33 cellular contexts compared by ENCODE assay signal in genomic region chr5:35048910-35049309, GRCh38. TPM values are rescaled to one million over a fixed set of nuclear protein-coding genes. Genes with fewer than 3 reads are reported as not detected.
"Had no signal": no experiment of that assay in that cellular context is flagged by ENCODE, and none has a peak within 500 bp of the region (broad histone marks: within the 10 kb centered on the region; RNA-seq: fewer than 3 reads in every experiment).

No MANE protein-coding gene starts in this region.

- ATAC-seq: activated CD8-positive, alpha-beta T cell treated with anti-CD3 and anti-CD28 coated beads for 36 hours; activated naive CD4-positive, alpha-beta T cell treated with anti-CD3 and anti-CD28 coated beads, Interleukin-2, amount 50 U/mL, for 72 hours; activated T-cell treated with anti-CD3 and anti-CD28 coated beads, Interleukin-2, amount 50 U/mL, for 72 hours; activated T-helper 17 cell treated with anti-CD3 and anti-CD28 coated beads, Interleukin-2, amount 50 U/mL, for 72 hours; body of pancreas; PC-3 had no signal

- H3K4me1 Mint-ChIP-seq: activated CD4-positive, alpha-beta T cell treated with anti-CD3 and anti-CD28 coated beads, Interleukin-2, amount 10 ng/mL, durations not matched to agents 24 days and 14 days; activated T-helper 17 cell treated with anti-CD3 and anti-CD28 coated beads, Interleukin-2, amount 50 U/mL, for 72 hours had no signal

- H3K9me3 ChIP-seq: adrenal gland, body of pancreas, breast epithelium, Peyer's patch, SJSA1, SK-N-SH had no signal

- FAIRE-seq: astrocyte, TTC549 had no signal

- H3K9me3 Mint-ChIP-seq: activated CD4-positive, alpha-beta T cell treated with anti-CD3 and anti-CD28 coated beads, Interleukin-2, amount 10 ng/mL, durations not matched to agents 24 days and 14 days; activated CD8-positive, alpha-beta T cell treated with anti-CD3 and anti-CD28 coated beads for 36 hours; activated naive CD4-positive, alpha-beta T cell treated with anti-CD3 and anti-CD28 coated beads, Interleukin-2, amount 50 U/mL, for 72 hours; activated T-cell treated with anti-CD3 and anti-CD28 coated beads, Interleukin-2, amount 50 U/mL, for 72 hours; activated T-helper 17 cell treated with anti-CD3 and anti-CD28 coated beads, Interleukin-2, amount 50 U/mL, for 72 hours; T-helper 1 cell treated with Interleukin-12 subunit alpha and Interleukin-12 subunit beta and Interleukin-4 antibody, amounts not matched to agents 30 μg/mL and 1 μg/mL, for 36 hours; T-helper 2 cell treated with Interferon-gamma antibody and Interleukin-4, amounts not matched to agents 5 μg/mL and 100 μg/mL, for 36 hours had no signal

- DNase-seq: activated CD4-positive, alpha-beta T cell treated with anti-CD3 and anti-CD28 coated beads, Interleukin-2, amount 10 ng/mL, durations not matched to agents 24 days and 14 days; activated CD4-positive, alpha-beta T cell treated with anti-CD3 and anti-CD28 coated beads, Interleukin-2, amount 50 U/mL, for 4 hours; activated CD8-positive, alpha-beta T cell treated with anti-CD3 and anti-CD28 coated beads for 36 hours; activated effector memory CD4-positive, alpha-beta T cell treated with anti-CD3 and anti-CD28 coated beads, Interleukin-2, amount 50 U/mL, for 16 hours; activated naive CD4-positive, alpha-beta T cell; activated T-cell treated with anti-CD3 and anti-CD28 coated beads, Interleukin-2, amount 50 U/mL, for 1 hour; activated T-cell treated with anti-CD3 and anti-CD28 coated beads, Interleukin-2, amount 50 U/mL, for 72 hours; adrenal gland; body of pancreas; cerebellar nuclear complex; NCI-H1105; NCI-H1417 treated with DMSO at 0.1 percent for 48 hours; NCI-H187 treated with DMSO at 0.1 percent for 48 hours; NCI-H2081 treated with DMSO at 0.1 percent for 48 hours; NCI-H345; NCI-H524 treated with DMSO at 0.1 percent for 48 hours; PC-3; Peyer's patch; RPMI8226; SHP77 treated with DMSO at 0.1 percent for 48 hours; SK-N-SH had no signal

- H3K27ac ChIP-seq: adrenal gland, body of pancreas, breast epithelium, Peyer's patch, SJSA1 had no signal

- H3K36me3 ChIP-seq: adrenal gland, breast epithelium, Peyer's patch, SJSA1 had no signal

- H3K4me1 ChIP-seq: adrenal gland, breast epithelium, SJSA1 had no signal

- H3K4me3 Mint-ChIP-seq: activated CD4-positive, alpha-beta T cell treated with anti-CD3 and anti-CD28 coated beads, Interleukin-2, amount 10 ng/mL, durations not matched to agents 24 days and 14 days; activated CD8-positive, alpha-beta T cell treated with anti-CD3 and anti-CD28 coated beads for 36 hours; activated T-cell treated with anti-CD3 and anti-CD28 coated beads, Interleukin-2, amount 50 U/mL, for 72 hours; activated T-helper 17 cell treated with anti-CD3 and anti-CD28 coated beads, Interleukin-2, amount 50 U/mL, for 72 hours; T-helper 1 cell treated with Interleukin-12 subunit alpha and Interleukin-12 subunit beta and Interleukin-4 antibody, amounts not matched to agents 30 μg/mL and 1 μg/mL, for 36 hours; T-helper 2 cell treated with Interferon-gamma antibody and Interleukin-4, amounts not matched to agents 5 μg/mL and 100 μg/mL, for 36 hours had no signal

- H3K4me3 ChIP-seq: adrenal gland, body of pancreas, breast epithelium, SJSA1 had no signal

- H3K4me2 ChIP-seq: SK-N-SH had no signal

- H3K9ac ChIP-seq: SK-N-SH had no signal

- H3K27ac Mint-ChIP-seq: activated CD4-positive, alpha-beta T cell treated with anti-CD3 and anti-CD28 coated beads, Interleukin-2, amount 10 ng/mL, durations not matched to agents 24 days and 14 days; activated CD8-positive, alpha-beta T cell treated with anti-CD3 and anti-CD28 coated beads for 36 hours; activated naive CD4-positive, alpha-beta T cell treated with anti-CD3 and anti-CD28 coated beads, Interleukin-2, amount 50 U/mL, for 72 hours; activated T-cell treated with anti-CD3 and anti-CD28 coated beads, Interleukin-2, amount 50 U/mL, for 72 hours; activated T-helper 17 cell treated with anti-CD3 and anti-CD28 coated beads, Interleukin-2, amount 50 U/mL, for 72 hours; T-helper 1 cell treated with Interleukin-12 subunit alpha and Interleukin-12 subunit beta and Interleukin-4 antibody, amounts not matched to agents 30 μg/mL and 1 μg/mL, for 36 hours; T-helper 2 cell treated with Interferon-gamma antibody and Interleukin-4, amounts not matched to agents 5 μg/mL and 100 μg/mL, for 36 hours had no signal

- H3K27me3 ChIP-seq: adrenal gland, body of pancreas, breast epithelium, Peyer's patch had no signal

- H3K36me3 Mint-ChIP-seq: activated naive CD4-positive, alpha-beta T cell treated with anti-CD3 and anti-CD28 coated beads, Interleukin-2, amount 50 U/mL, for 72 hours had no signal

RNA-seq across cellular contexts. Expression of gene AGXT2, which starts 1.2 kb away (rescaled TPM):
- total RNA-seq: activated CD4-positive, alpha-beta T cell treated with anti-CD3 and anti-CD28 coated beads, Interleukin-2, amount 10 ng/mL, durations not matched to agents 24 days and 14 days; activated CD8-positive, alpha-beta memory T cell treated with anti-CD3 and anti-CD28 coated beads for 36 hours; activated CD8-positive, alpha-beta T cell treated with anti-CD3 and anti-CD28 coated beads for 36 hours; activated naive CD4-positive, alpha-beta T cell treated with anti-CD3 and anti-CD28 coated beads, Interleukin-2, amount 50 U/mL, for 72 hours; activated T-cell treated with anti-CD3 and anti-CD28 coated beads, Interleukin-2, amount 50 U/mL, for 72 hours; activated T-helper 17 cell treated with anti-CD3 and anti-CD28 coated beads, Interleukin-2, amount 50 U/mL, for 72 hours; adrenal gland; astrocyte; body of pancreas; breast epithelium; cardiac septum; MCF 10A; NCI-H460; PC-3; SJSA1 had no signal
- polyA plus RNA-seq: SK-N-SH had no signal
